Comparison of ENCODE assay signal across 8 cellular contexts in the genomic region with DNA sequence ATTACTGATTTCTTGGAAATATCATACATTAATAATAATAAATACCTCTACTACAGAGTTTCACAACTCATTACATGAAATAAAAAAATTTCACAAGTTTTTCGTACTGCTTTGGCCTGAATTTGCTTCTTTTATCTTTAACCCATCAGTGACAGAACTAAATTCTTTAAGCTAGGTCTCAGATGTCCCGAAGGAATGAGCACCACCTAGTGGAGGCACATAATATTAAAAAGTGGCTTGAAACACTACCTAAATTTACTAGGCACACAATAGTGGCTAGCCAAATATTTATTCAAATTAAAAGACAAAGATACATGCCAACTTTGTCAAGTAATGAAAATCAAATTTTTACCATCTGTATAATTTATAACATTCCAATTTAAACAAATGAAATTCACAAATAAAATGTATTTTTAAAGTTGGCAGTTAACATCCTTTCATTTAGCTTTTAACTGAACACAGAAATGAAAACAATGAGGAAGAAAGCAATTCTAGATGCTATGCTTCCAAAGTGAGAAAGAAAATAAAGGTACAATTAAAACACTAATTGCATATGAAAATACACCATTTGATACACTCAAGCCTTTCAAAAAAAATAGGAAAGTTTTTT.
DNase-seq lines count a peak whose midpoint lies in the region; ATAC-seq, FAIRE-seq and TF ChIP-seq lines count a peak whose summit lies in the region.

No MANE protein-coding gene starts in this region.

- H3K36me3 ChIP-seq in thyroid gland: no peaks in the 10 kb centered on the region

- H3K4me3 ChIP-seq in thyroid gland (replicated peaks in 1 of 3): no peak overlapping the region

- TF ChIP-seq POLR2A in GM12891 (IDR thresholded peaks at IDR 0.05; ENCODE audit: low read depth, low read length): no peak
- no peak for TF ChIP-seq POLR2A in thyroid gland (IDR thresholded peaks at IDR 0.05)

- peaks cover 5 to 11% of the 10 kb centered on the region in 2 donors for H3K36me3 Mint-ChIP-seq in CD14-positive monocyte

- TF ChIP-seq CTCF in CD14-positive monocyte (IDR thresholded peaks at IDR 0.05): peak; percentile 94
- peak; percentile 46 to 75 (median 65) for TF ChIP-seq CTCF in thyroid gland (IDR thresholded peaks at IDR 0.05)

- no peaks in the 10 kb centered on the region for H3K27me3 ChIP-seq in thyroid gland

- no peak overlapping the region for H3K4me3 Mint-ChIP-seq in CD14-positive monocyte

- ATAC-seq in HG03442 (IDR thresholded peaks at IDR 0.05; ENCODE audit: unreplicated experiment) (peak; percentile 65), GM18909 (IDR thresholded peaks at IDR 0.05; ENCODE audit: poor library complexity, unreplicated experiment) (no peak)

- FAIRE-seq in GM12891 (lab: Jason Lieb, UNC) (no peak), RCC 7860 (lab: Jason Lieb, UNC) (peak; percentile 79)

- no peaks in the 10 kb centered on the region for H3K9me3 Mint-ChIP-seq in CD14-positive monocyte

- H3K4me1 ChIP-seq in thyroid gland: peaks cover 0 to 15% of the 10 kb centered on the region in 2 donors

- intact Hi-C loops in CD14-positive monocyte (cut with micrococcal nuclease) (loop anchor here in 1 of 2 donors (10.0 kb wide), 1 partner anchor 215 kb away; no protein-coding TSS in a partner anchor), thyroid gland (cut with DNase I) (loop anchor here (10.0 kb wide), 1 partner anchor 435 kb away; a partner anchor contains a TSS)

- no peaks in the 10 kb centered on the region for H3K9me3 ChIP-seq in thyroid gland

- 4 to 7% methylated on average over 2 of the region's 2 CpGs for WGBS in thyroid gland, 2 donors

- no peak overlapping the region for H3K27ac ChIP-seq in thyroid gland

- H3K27me3 Mint-ChIP-seq in CD14-positive monocyte (ENCODE audit: low read depth in 3 of 3): no peaks in the 10 kb centered on the region

- DNase-seq in CD14-positive monocyte (ENCODE audit: low spot score) (no peak), GM12891 (ENCODE audit: insufficient read length, low spot score) (peak; percentile 15), RCC 7860 (ENCODE audit: low spot score) (peak; percentile 62), kidney tubule cell (ENCODE audit: low spot score) (peak; percentile 69), thyroid gland (no peak)
- DNase-seq in central memory CD4-positive, alpha-beta T cell: peak; percentile 33

- H3K27ac Mint-ChIP-seq in CD14-positive monocyte: no peak overlapping the region

- H3K4me1 Mint-ChIP-seq in CD14-positive monocyte: peaks cover 21% of the 10 kb centered on the region

TF ChIP-seq in GM12891, 5 proteins besides CTCF, POLR2A, EP300 and RAD21:
- TF ChIP-seq PAX5 (IDR thresholded peaks at IDR 0.05; ENCODE audit: insufficient read depth, low read length, severe bottlenecking): no peak
- no peak for TF ChIP-seq TAF1 (IDR thresholded peaks at IDR 0.05; ENCODE audit: low read depth, low read length)
- TF ChIP-seq SPI1 (IDR thresholded peaks at IDR 0.05; ENCODE audit: low read depth, low read length): no peak
- no peak for TF ChIP-seq POU2F2 (IDR thresholded peaks at IDR 0.05; ENCODE audit: low read depth, low read length)
- TF ChIP-seq POLR2AphosphoS5 (IDR thresholded peaks at IDR 0.05; ENCODE audit: low read depth, low read length): no peak

Comparison
In these comparisons a context has a peak if more than half of its experiments do, and no peak if none do; other contexts are left out.
1. DNase-seq: peak in GM12891 (single experiment), RCC 7860 (single experiment), central memory CD4-positive, alpha-beta T cell (single experiment) and kidney tubule cell (single experiment); none in CD14-positive monocyte (single experiment) and thyroid gland (0 of 2).